Comparison of ENCODE assay signal across 1 cellular context in genomic region chr12:57237952-57238853, GRCh38.
TF ChIP-seq lines count a peak whose summit lies in the region.

No MANE protein-coding gene starts in this region.

TF ChIP-seq in HepG2, 621 proteins besides CTCF, POLR2A, EP300 and RAD21 (continued from another document and continues in another):
- no peak for TF ChIP-seq XRCC5 (optimal IDR thresholded peaks at IDR 0.05; ENCODE audit: low read length)
- 0 out of 2 replicates have a peak, but pooled peaks have one; percentile 7 for TF ChIP-seq ZSCAN29 (CRISPR knock-in tag; conservative IDR thresholded peaks at IDR 0.05)
- no peak for TF ChIP-seq FOXP4 (CRISPR knock-in tag; IDR thresholded peaks at IDR 0.05)
- 0 out of 2 replicates have a peak, but pooled peaks have one; percentile 52 for TF ChIP-seq ZFP82 (CRISPR knock-in tag; IDR thresholded peaks at IDR 0.05; ENCODE audit: borderline replicate concordance)
- TF ChIP-seq, protein P1, sequence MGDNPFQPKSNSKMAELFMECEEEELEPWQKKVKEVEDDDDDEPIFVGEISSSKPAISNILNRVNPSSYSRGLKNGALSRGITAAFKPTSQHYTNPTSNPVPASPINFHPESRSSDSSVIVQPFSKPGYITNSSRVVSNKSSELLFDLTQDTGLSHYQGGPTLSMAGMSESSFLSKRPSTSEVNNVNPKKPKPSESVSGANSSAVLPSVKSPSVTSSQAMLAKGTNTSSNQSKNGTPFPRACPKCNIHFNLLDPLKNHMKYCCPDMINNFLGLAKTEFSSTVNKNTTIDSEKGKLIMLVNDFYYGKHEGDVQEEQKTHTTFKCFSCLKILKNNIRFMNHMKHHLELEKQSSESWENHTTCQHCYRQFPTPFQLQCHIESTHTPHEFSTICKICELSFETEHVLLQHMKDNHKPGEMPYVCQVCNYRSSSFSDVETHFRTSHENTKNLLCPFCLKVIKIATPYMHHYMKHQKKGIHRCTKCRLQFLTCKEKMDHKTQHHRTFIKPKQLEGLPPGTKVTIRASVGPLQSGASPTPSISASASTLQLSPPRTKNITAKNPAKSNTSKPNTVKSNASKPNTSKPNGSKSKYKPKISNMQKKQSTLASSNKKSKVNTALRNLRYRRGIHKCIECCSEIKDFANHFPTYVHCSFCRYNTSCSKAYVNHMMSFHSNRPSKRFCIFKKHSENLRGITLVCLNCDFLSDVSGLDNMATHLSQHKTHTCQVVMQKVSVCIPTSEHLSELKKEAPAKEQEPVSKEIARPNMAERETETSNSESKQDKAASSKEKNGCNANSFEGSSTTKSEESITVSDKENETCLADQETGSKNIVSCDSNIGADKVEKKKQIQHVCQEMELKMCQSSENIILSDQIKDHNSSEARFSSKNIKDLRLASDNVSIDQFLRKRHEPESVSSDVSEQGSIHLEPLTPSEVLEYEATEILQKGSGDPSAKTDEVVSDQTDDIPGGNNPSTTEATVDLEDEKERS (CRISPR knock-in tag; IDR thresholded peaks at IDR 0.05), result no peak
- TF ChIP-seq, protein P2, sequence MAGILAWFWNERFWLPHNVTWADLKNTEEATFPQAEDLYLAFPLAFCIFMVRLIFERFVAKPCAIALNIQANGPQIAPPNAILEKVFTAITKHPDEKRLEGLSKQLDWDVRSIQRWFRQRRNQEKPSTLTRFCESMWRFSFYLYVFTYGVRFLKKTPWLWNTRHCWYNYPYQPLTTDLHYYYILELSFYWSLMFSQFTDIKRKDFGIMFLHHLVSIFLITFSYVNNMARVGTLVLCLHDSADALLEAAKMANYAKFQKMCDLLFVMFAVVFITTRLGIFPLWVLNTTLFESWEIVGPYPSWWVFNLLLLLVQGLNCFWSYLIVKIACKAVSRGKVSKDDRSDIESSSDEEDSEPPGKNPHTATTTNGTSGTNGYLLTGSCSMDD (CRISPR knock-in tag; IDR thresholded peaks at IDR 0.05), result no peak
- TF ChIP-seq TBP (CRISPR knock-in tag; IDR thresholded peaks at IDR 0.05), result no peak
- no peak for TF ChIP-seq TFE3 (CRISPR knock-in tag; IDR thresholded peaks at IDR 0.05)
- TF ChIP-seq, protein P3, sequence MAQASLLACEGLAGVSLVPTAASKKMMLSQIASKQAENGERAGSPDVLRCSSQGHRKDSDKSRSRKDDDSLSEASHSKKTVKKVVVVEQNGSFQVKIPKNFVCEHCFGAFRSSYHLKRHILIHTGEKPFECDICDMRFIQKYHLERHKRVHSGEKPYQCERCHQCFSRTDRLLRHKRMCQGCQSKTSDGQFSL (CRISPR knock-in tag; IDR thresholded peaks at IDR 0.05), result peak; percentile 89
- TF ChIP-seq JDP2 (CRISPR knock-in tag; IDR thresholded peaks at IDR 0.05; ENCODE audit: borderline replicate concordance), result no peak
- TF ChIP-seq ZSCAN20 (CRISPR knock-in tag; IDR thresholded peaks at IDR 0.05; ENCODE audit: borderline replicate concordance), result no peak
- no peak for TF ChIP-seq ZSCAN21 (CRISPR knock-in tag; IDR thresholded peaks at IDR 0.05; ENCODE audit: borderline replicate concordance)
- TF ChIP-seq MXI1 (IDR thresholded peaks at IDR 0.05; ENCODE audit: borderline replicate concordance, low read depth, low read length), result no peak
- TF ChIP-seq ZSCAN31 (CRISPR knock-in tag; IDR thresholded peaks at IDR 0.05; ENCODE audit: low read depth), result no peak
- no peak for TF ChIP-seq SRSF9 (IDR thresholded peaks at IDR 0.05; ENCODE audit: borderline replicate concordance, insufficient read depth, low read depth, low read length, poor library complexity, severe bottlenecking)
- no peak for TF ChIP-seq NR2F2 (IDR thresholded peaks at IDR 0.05; ENCODE audit: borderline replicate concordance, low read depth)
- no peak for TF ChIP-seq ARID2 (CRISPR knock-in tag; IDR thresholded peaks at IDR 0.05; ENCODE audit: borderline replicate concordance)
- no peak for TF ChIP-seq ZNF496 (CRISPR knock-in tag; IDR thresholded peaks at IDR 0.05; ENCODE audit: insufficient replicate concordance)
- no peak for TF ChIP-seq ZNF674 (CRISPR knock-in tag; IDR thresholded peaks at IDR 0.05; ENCODE audit: low read depth)
- no peak for TF ChIP-seq NFATC3 (CRISPR knock-in tag; IDR thresholded peaks at IDR 0.05)
- TF ChIP-seq ZNF678 (CRISPR knock-in tag; IDR thresholded peaks at IDR 0.05), result no peak
- TF ChIP-seq, protein P4, sequence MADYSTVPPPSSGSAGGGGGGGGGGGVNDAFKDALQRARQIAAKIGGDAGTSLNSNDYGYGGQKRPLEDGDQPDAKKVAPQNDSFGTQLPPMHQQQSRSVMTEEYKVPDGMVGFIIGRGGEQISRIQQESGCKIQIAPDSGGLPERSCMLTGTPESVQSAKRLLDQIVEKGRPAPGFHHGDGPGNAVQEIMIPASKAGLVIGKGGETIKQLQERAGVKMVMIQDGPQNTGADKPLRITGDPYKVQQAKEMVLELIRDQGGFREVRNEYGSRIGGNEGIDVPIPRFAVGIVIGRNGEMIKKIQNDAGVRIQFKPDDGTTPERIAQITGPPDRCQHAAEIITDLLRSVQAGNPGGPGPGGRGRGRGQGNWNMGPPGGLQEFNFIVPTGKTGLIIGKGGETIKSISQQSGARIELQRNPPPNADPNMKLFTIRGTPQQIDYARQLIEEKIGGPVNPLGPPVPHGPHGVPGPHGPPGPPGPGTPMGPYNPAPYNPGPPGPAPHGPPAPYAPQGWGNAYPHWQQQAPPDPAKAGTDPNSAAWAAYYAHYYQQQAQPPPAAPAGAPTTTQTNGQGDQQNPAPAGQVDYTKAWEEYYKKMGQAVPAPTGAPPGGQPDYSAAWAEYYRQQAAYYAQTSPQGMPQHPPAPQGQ (CRISPR knock-in tag; IDR thresholded peaks at IDR 0.05; ENCODE audit: borderline replicate concordance), result no peak
- TF ChIP-seq ATF7-NPFF (CRISPR knock-in tag; IDR thresholded peaks at IDR 0.05; ENCODE audit: low read depth), result 0 out of 2 replicates have a peak, but pooled peaks have one; percentile 43
- TF ChIP-seq DNMT1 (CRISPR knock-in tag; IDR thresholded peaks at IDR 0.05), result no peak
- peak; percentile 20 for TF ChIP-seq HNRNPH1 (optimal IDR thresholded peaks at IDR 0.05; ENCODE audit: low read depth, low read length)
- TF ChIP-seq ZKSCAN1 (IDR thresholded peaks at IDR 0.05; ENCODE audit: low read length), result no peak
- no peak for TF ChIP-seq WIZ (CRISPR knock-in tag; IDR thresholded peaks at IDR 0.05)
- no peak for TF ChIP-seq DR1 (CRISPR knock-in tag; IDR thresholded peaks at IDR 0.05)
- no peak for TF ChIP-seq ZNF530 (CRISPR knock-in tag; IDR thresholded peaks at IDR 0.05; ENCODE audit: low read depth)
- TF ChIP-seq ZNF672 (CRISPR knock-in tag; IDR thresholded peaks at IDR 0.05), result no peak
- no peak for TF ChIP-seq ZNF687 (CRISPR knock-in tag; IDR thresholded peaks at IDR 0.05)
- no peak for TF ChIP-seq RFXANK (CRISPR knock-in tag; IDR thresholded peaks at IDR 0.05)
- no peak for TF ChIP-seq ZNF562 (CRISPR knock-in tag; IDR thresholded peaks at IDR 0.05; ENCODE audit: borderline replicate concordance)
- TF ChIP-seq ZNF143 (CRISPR knock-in tag; IDR thresholded peaks at IDR 0.05), result no peak
- no peak for TF ChIP-seq SOX5 (CRISPR knock-in tag; IDR thresholded peaks at IDR 0.05; ENCODE audit: borderline replicate concordance)
- TF ChIP-seq ETV5 (CRISPR knock-in tag; IDR thresholded peaks at IDR 0.05; ENCODE audit: borderline replicate concordance), result peak; percentile 4; the same call in 1 of the 2 replicates
- TF ChIP-seq SOX6 (IDR thresholded peaks at IDR 0.05), result no peak
- peak; percentile 2; the same call in 1 of the 2 replicates for TF ChIP-seq SOX6 (CRISPR knock-in tag; IDR thresholded peaks at IDR 0.05)
- 0 out of 2 replicates have a peak, but pooled peaks have one; percentile 20 for TF ChIP-seq HNRNPL (IDR thresholded peaks at IDR 0.05; ENCODE audit: low read depth, low read length)
- TF ChIP-seq, protein P5, sequence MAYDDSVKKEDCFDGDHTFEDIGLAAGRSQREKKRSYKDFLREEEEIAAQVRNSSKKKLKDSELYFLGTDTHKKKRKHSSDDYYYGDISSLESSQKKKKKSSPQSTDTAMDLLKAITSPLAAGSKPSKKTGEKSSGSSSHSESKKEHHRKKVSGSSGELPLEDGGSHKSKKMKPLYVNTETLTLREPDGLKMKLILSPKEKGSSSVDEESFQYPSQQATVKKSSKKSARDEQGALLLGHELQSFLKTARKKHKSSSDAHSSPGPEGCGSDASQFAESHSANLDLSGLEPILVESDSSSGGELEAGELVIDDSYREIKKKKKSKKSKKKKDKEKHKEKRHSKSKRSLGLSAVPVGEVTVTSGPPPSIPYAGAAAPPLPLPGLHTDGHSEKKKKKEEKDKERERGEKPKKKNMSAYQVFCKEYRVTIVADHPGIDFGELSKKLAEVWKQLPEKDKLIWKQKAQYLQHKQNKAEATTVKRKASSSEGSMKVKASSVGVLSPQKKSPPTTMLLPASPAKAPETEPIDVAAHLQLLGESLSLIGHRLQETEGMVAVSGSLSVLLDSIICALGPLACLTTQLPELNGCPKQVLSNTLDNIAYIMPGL (CRISPR knock-in tag; IDR thresholded peaks at IDR 0.05; ENCODE audit: borderline replicate concordance in 1 of 2, low read depth in 1 of 2), result no peak
- TF ChIP-seq ZNF850 (CRISPR knock-in tag; conservative IDR thresholded peaks at IDR 0.05), result peak; percentile 87; the same call in 1 of the 2 replicates
- TF ChIP-seq RBFOX2 (IDR thresholded peaks at IDR 0.05; ENCODE audit: low read depth, low read length), result peak; percentile 75
- 0 out of 2 replicates have a peak, but pooled peaks have one; percentile 69 for TF ChIP-seq ZBTB42 (CRISPR knock-in tag; IDR thresholded peaks at IDR 0.05)
- TF ChIP-seq ZNF232 (CRISPR knock-in tag; IDR thresholded peaks at IDR 0.05; ENCODE audit: borderline replicate concordance), result 0 out of 2 replicates have a peak, but pooled peaks have one; percentile 18
- no peak for TF ChIP-seq HDAC6 (IDR thresholded peaks at IDR 0.05; ENCODE audit: low read depth, low read length)
- no peak for TF ChIP-seq POLR2AphosphoS5 (IDR thresholded peaks at IDR 0.05; ENCODE audit: low read depth, low read length)
- no peak for TF ChIP-seq PATZ1 (CRISPR knock-in tag; IDR thresholded peaks at IDR 0.05)
- TF ChIP-seq, protein P6, sequence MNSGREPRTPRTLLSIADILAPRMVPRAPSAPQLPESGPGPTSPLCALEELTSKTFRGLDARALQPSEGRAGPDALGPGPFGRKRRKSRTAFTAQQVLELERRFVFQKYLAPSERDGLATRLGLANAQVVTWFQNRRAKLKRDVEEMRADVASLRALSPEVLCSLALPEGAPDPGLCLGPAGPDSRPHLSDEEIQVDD (CRISPR knock-in tag; IDR thresholded peaks at IDR 0.05; ENCODE audit: borderline replicate concordance), result no peak
